ENCODE assay signal across 27 cellular contexts in genomic region chr17:57668332-57668731, GRCh38.
A peak's percentile ranks its signal among the peaks of the same experiment; 100 is the strongest.
DNase-seq lines count a peak whose midpoint lies in the region; TF ChIP-seq lines count a peak whose summit lies in the region.
"Had no signal": no experiment of that assay in that cellular context is flagged by ENCODE, and none has a peak within 500 bp of the region (broad histone marks: within the 10 kb centered on the region; RNA-seq: fewer than 3 reads in every experiment).

No MANE protein-coding gene starts in this region.

- POLR2A ChIA-PET in activated CD4-positive, alpha-beta memory T cell treated with anti-CD3 and anti-CD28 coated beads for 36 hours (lab: Charles Lee): no interaction called here

- H3K9me3 Mint-ChIP-seq in T-helper 2 cell treated with Interferon-gamma antibody and Interleukin-4, amounts not matched to agents 5 μg/mL and 100 μg/mL, for 36 hours: no peaks in the 10 kb centered on the region
- no peaks in the 10 kb centered on the region for H3K9me3 Mint-ChIP-seq in immature natural killer cell
- no peaks in the 10 kb centered on the region for H3K9me3 Mint-ChIP-seq in activated CD4-positive, alpha-beta memory T cell treated with anti-CD3 and anti-CD28 coated beads for 36 hours
- H3K9me3 Mint-ChIP-seq: activated B cell treated with CpG ODN at 0.5 μM for 24 hours had no signal

- peaks cover 12% of the 10 kb centered on the region for H3K4me1 Mint-ChIP-seq in T-helper 2 cell treated with Interferon-gamma antibody and Interleukin-4, amounts not matched to agents 5 μg/mL and 100 μg/mL, for 36 hours (ENCODE audit: low read depth)
- peaks cover 19 to 31% of the 10 kb centered on the region in 2 donors for H3K4me1 Mint-ChIP-seq in immature natural killer cell
- peaks cover 30% of the 10 kb centered on the region for H3K4me1 Mint-ChIP-seq in activated CD4-positive, alpha-beta memory T cell treated with anti-CD3 and anti-CD28 coated beads for 36 hours (ENCODE audit: low read depth)

- H3K4me3 ChIP-seq in colonic mucosa (no peak overlapping the region), parathyroid adenoma (ENCODE audit: low read depth, low read length) (no peak overlapping the region)
- H3K4me3 ChIP-seq: A549, adrenal gland, psoas muscle, skin epidermis, uterus had no signal

- H3K9me3 ChIP-seq in colonic mucosa (no peaks in the 10 kb centered on the region), parathyroid adenoma (ENCODE audit: control insufficient read depth, low read length) (no peaks in the 10 kb centered on the region)
- H3K9me3 ChIP-seq: A549, adrenal gland, psoas muscle, uterus had no signal

- no peaks in the 10 kb centered on the region for H3K4me1 ChIP-seq in colonic mucosa
- peaks cover 53% of the 10 kb centered on the region for H3K4me1 ChIP-seq in parathyroid adenoma
- H3K4me1 ChIP-seq: uterus had no signal

- no peak overlapping the region for H3K4me3 Mint-ChIP-seq in T-helper 2 cell treated with Interferon-gamma antibody and Interleukin-4, amounts not matched to agents 5 μg/mL and 100 μg/mL, for 36 hours
- no peak overlapping the region for H3K4me3 Mint-ChIP-seq in immature natural killer cell
- no peak overlapping the region for H3K4me3 Mint-ChIP-seq in activated CD4-positive, alpha-beta memory T cell treated with anti-CD3 and anti-CD28 coated beads for 36 hours
- H3K4me3 Mint-ChIP-seq: activated B cell treated with CpG ODN at 0.5 μM for 24 hours had no signal

- H3K36me3 ChIP-seq in colonic mucosa (no peaks in the 10 kb centered on the region), parathyroid adenoma (ENCODE audit: control insufficient read depth, insufficient read depth, low read length) (no peaks in the 10 kb centered on the region)
- H3K36me3 ChIP-seq: adrenal gland, uterus had no signal

- DNase-seq in activated effector memory CD4-positive, alpha-beta T cell treated with anti-CD3 and anti-CD28 coated beads, Interleukin-2, amount 50 U/mL, for 16 hours: peak; percentile 42
- DNase-seq in activated effector memory CD4-positive, alpha-beta T cell treated with Interleukin-2 at 50 U/mL for 16 hours: no peak
- DNase-seq in D341Med (ENCODE audit: low spot score) (peak; percentile 8), colonic mucosa (peak; percentile 2), immature natural killer cell (no peak)
- DNase-seq in T-helper 2 cell treated with Interferon-gamma antibody and Interleukin-4, amounts not matched to agents 5 μg/mL and 100 μg/mL, for 36 hours (ENCODE audit: low spot score): no peak
- DNase-seq in activated CD4-positive, alpha-beta memory T cell treated with anti-CD3 and anti-CD28 coated beads for 36 hours: no peak
- DNase-seq: activated B cell treated with CpG ODN at 0.5 μM for 24 hours; activated CD4-positive, alpha-beta T cell treated with anti-CD3 and anti-CD28 coated beads, Interleukin-2, amount 50 U/mL, for 48 hours; erythroblast; foreskin melanocyte; HCEC 1CT; hippocampal formation; Kasumi-1; NCI-H1048; NCI-H1930; NCI-H2227 treated with DMSO at 0.1 percent for 48 hours; NCI-H774; OCI-M1; psoas muscle; SHP77 treated with DMSO at 0.1 percent for 48 hours; stimulated activated CD4-positive, alpha-beta T cell treated with anti-CD3 and anti-CD28 coated beads, Interleukin-4, amount 100 ng/mL, for 1 hour had no signal

- no peak for TF ChIP-seq CTCF in colonic mucosa (IDR thresholded peaks at IDR 0.05)
- no peak for TF ChIP-seq CTCF in parathyroid adenoma (IDR thresholded peaks at IDR 0.05)

- H3K36me3 Mint-ChIP-seq in T-helper 2 cell treated with Interferon-gamma antibody and Interleukin-4, amounts not matched to agents 5 μg/mL and 100 μg/mL, for 36 hours (ENCODE audit: low read depth): no peaks in the 10 kb centered on the region
- H3K36me3 Mint-ChIP-seq in immature natural killer cell: peaks cover 0 to 3% (median 3%) of the 10 kb centered on the region in 3 donors
- peaks cover 2% of the 10 kb centered on the region for H3K36me3 Mint-ChIP-seq in activated CD4-positive, alpha-beta memory T cell treated with anti-CD3 and anti-CD28 coated beads for 36 hours

- H3K27ac Mint-ChIP-seq in T-helper 2 cell treated with Interferon-gamma antibody and Interleukin-4, amounts not matched to agents 5 μg/mL and 100 μg/mL, for 36 hours: no peak overlapping the region
- H3K27ac Mint-ChIP-seq in immature natural killer cell: no peak overlapping the region
- no peak overlapping the region for H3K27ac Mint-ChIP-seq in activated CD4-positive, alpha-beta memory T cell treated with anti-CD3 and anti-CD28 coated beads for 36 hours

- H3K9ac ChIP-seq in colonic mucosa (ENCODE audit: low read depth in 2 of 2, low read length in 2 of 2) (no peak overlapping the region), parathyroid adenoma (no peak overlapping the region)

- H3K27me3 Mint-ChIP-seq in T-helper 2 cell treated with Interferon-gamma antibody and Interleukin-4, amounts not matched to agents 5 μg/mL and 100 μg/mL, for 36 hours (ENCODE audit: low read depth): no peaks in the 10 kb centered on the region
- H3K27me3 Mint-ChIP-seq in immature natural killer cell (ENCODE audit: low read depth in 3 of 3): peaks cover 1 to 3% (median 2%) of the 10 kb centered on the region in 3 donors
- H3K27me3 Mint-ChIP-seq in activated CD4-positive, alpha-beta memory T cell treated with anti-CD3 and anti-CD28 coated beads for 36 hours: no peaks in the 10 kb centered on the region
- H3K27me3 Mint-ChIP-seq: activated B cell treated with CpG ODN at 0.5 μM for 24 hours had no signal

- no peak overlapping the region for H3K4me2 ChIP-seq in parathyroid adenoma (ENCODE audit: low read length)
- H3K4me2 ChIP-seq: A549 had no signal

- H2AFZ ChIP-seq in parathyroid adenoma: no peak overlapping the region

- intact Hi-C loops in colonic mucosa (cut with DNase I): no loop called here
- intact Hi-C loops in activated CD4-positive, alpha-beta memory T cell treated with anti-CD3 and anti-CD28 coated beads for 36 hours (cut with micrococcal nuclease): no loop called here

- CTCF ChIA-PET in activated CD4-positive, alpha-beta memory T cell treated with anti-CD3 and anti-CD28 coated beads for 36 hours (lab: Charles Lee): no interaction called here

- H3K27ac ChIP-seq in colonic mucosa: no peak overlapping the region
- H3K27ac ChIP-seq in parathyroid adenoma: peak overlapping the region; percentile 3
- H3K27ac ChIP-seq: A549, psoas muscle, uterus had no signal

- H3K79me2 ChIP-seq in parathyroid adenoma: peaks cover 4% of the 10 kb centered on the region

- H3K27me3 ChIP-seq in colonic mucosa (no peaks in the 10 kb centered on the region), parathyroid adenoma (ENCODE audit: control insufficient read depth, insufficient read depth, low read length) (no peaks in the 10 kb centered on the region)
- H3K27me3 ChIP-seq: adrenal gland, uterus had no signal

Comparison
In these comparisons a context has a peak if more than half of its experiments do, and no peak if none do; other contexts are left out.
1. DNase-seq: peak in activated effector memory CD4-positive, alpha-beta T cell treated with anti-CD3 and anti-CD28 coated beads, Interleukin-2, amount 50 U/mL, for 16 hours (single experiment), D341Med (single experiment) and colonic mucosa (single experiment); none in activated effector memory CD4-positive, alpha-beta T cell treated with Interleukin-2 at 50 U/mL for 16 hours (single experiment), T-helper 2 cell treated with Interferon-gamma antibody and Interleukin-4, amounts not matched to agents 5 μg/mL and 100 μg/mL, for 36 hours (single experiment), immature natural killer cell (0 of 3) and activated CD4-positive, alpha-beta memory T cell treated with anti-CD3 and anti-CD28 coated beads for 36 hours (single experiment).